11 cellular contexts compared by ENCODE assay signal in genomic region chrX:53186363-53186762, GRCh38. TPM values are rescaled to one million over a fixed set of nuclear protein-coding genes. Genes with fewer than 3 reads are reported as not detected.
A peak's percentile ranks its signal among the peaks of the same experiment; 100 is the strongest.
DNase-seq lines count a peak whose midpoint lies in the region; ATAC-seq lines count a peak whose summit lies in the region.
"Had no signal": no experiment of that assay in that cellular context is flagged by ENCODE, and none has a peak within 500 bp of the region (broad histone marks: within the 10 kb centered on the region; RNA-seq: fewer than 3 reads in every experiment).

No MANE protein-coding gene starts in this region.

- no peak overlapping the region for H3K4me3 ChIP-seq in aorta (ENCODE audit: low read length in 2 of 2)
- H3K4me3 ChIP-seq: transverse colon had no signal

- intact Hi-C loops in aorta (cut with DNase I) = no loop called here

- no peak overlapping the region for H3K27ac ChIP-seq in aorta (ENCODE audit: low read depth in 1 of 2, low read length in 2 of 2)
- H3K27ac ChIP-seq: transverse colon had no signal

- H3K27me3 ChIP-seq in aorta (ENCODE audit: control insufficient read depth in 1 of 2, insufficient read depth in 2 of 2, low read length in 1 of 2) = no peaks in the 10 kb centered on the region
- H3K27me3 ChIP-seq: transverse colon had no signal

- H3K27ac Mint-ChIP-seq in T-helper 17 cell = peak overlapping the region; percentile 72

- WGBS in aorta, 2 donors = 67 to 69% methylated on average over 2 of the region's 2 CpGs

- DNase-seq in activated naive CD4-positive, alpha-beta T cell treated with Interleukin-2 at 50 U/mL for 16 hours = peak; percentile 15
- DNase-seq in activated naive CD4-positive, alpha-beta T cell (lab: John Stamatoyannopoulos, UW) = no peak
- DNase-seq in T-helper 17 cell (no peak), iris pigment epithelial cell (ENCODE audit: low read depth) (peak; percentile 62), ecto neural progenitor cell (ENCODE audit: low spot score) (no peak), aorta (no peak)
- DNase-seq in stimulated activated naive CD8-positive, alpha-beta T cell treated with anti-CD3 and anti-CD28 coated beads, Interleukin-15, Interleukin-2, amounts not matched to agents 100 U/mL and 50 U/mL, for 24 hours = peak; percentile 16
- DNase-seq: NCI-H1105 treated with DMSO at 0.1 percent for 48 hours, NCI-H82, transverse colon had no signal

- no peaks in the 10 kb centered on the region for H3K36me3 Mint-ChIP-seq in T-helper 17 cell (ENCODE audit: low read depth)

- no peaks in the 10 kb centered on the region for H3K4me1 ChIP-seq in aorta (ENCODE audit: control insufficient read depth in 1 of 2, insufficient read depth in 2 of 2, low read length in 2 of 2)
- H3K4me1 ChIP-seq: transverse colon had no signal

- H3K4me3 Mint-ChIP-seq in T-helper 17 cell = no peak overlapping the region

- peak; percentile 18 for ATAC-seq in T-helper 17 cell
- ATAC-seq in stimulated activated naive CD8-positive, alpha-beta T cell treated with anti-CD3 and anti-CD28 coated beads, Interleukin-15, Interleukin-2, amounts not matched to agents 100 U/mL and 50 U/mL, for 24 hours = peak; percentile 82
- no peak for ATAC-seq in HG02981 (IDR thresholded peaks at IDR 0.05; ENCODE audit: unreplicated experiment)
- no peak for ATAC-seq in aorta (ENCODE audit: low FRiP score)

- H3K9me3 ChIP-seq in T-helper 17 cell (ENCODE audit: control insufficient read depth, low read length, poor library complexity, severe bottlenecking) (no peaks in the 10 kb centered on the region), aorta (ENCODE audit: control insufficient read depth, low read length) (no peaks in the 10 kb centered on the region)
- H3K9me3 ChIP-seq: transverse colon had no signal

- no peaks in the 10 kb centered on the region for H3K36me3 ChIP-seq in aorta (ENCODE audit: control insufficient read depth in 1 of 2, insufficient read depth in 2 of 2, low read length in 1 of 2)
- H3K36me3 ChIP-seq: transverse colon had no signal

- H3K4me1 Mint-ChIP-seq in T-helper 17 cell = no peaks in the 10 kb centered on the region

- no peaks in the 10 kb centered on the region for H3K27me3 Mint-ChIP-seq in T-helper 17 cell

RNA-seq across cellular contexts. Expression of gene KDM5C, which starts 38.6 kb away (rescaled TPM):
- total RNA-seq in T-helper 17 cell (100 to 1,000 TPM; 208 to 211 TPM), aorta (100 to 1,000 TPM in 1 of 2 donors, 10 to 100 TPM in 1; 78.7 to 118 TPM)
- 10 to 100 TPM; 14.0 to 37.1 TPM for polyA plus RNA-seq in aorta

Comparison
In these comparisons a context has a peak if more than half of its experiments do, and no peak if none do; other contexts are left out.
1. DNase-seq: peak in activated naive CD4-positive, alpha-beta T cell treated with Interleukin-2 at 50 U/mL for 16 hours (single experiment), iris pigment epithelial cell (single experiment) and stimulated activated naive CD8-positive, alpha-beta T cell treated with anti-CD3 and anti-CD28 coated beads, Interleukin-15, Interleukin-2, amounts not matched to agents 100 U/mL and 50 U/mL, for 24 hours (single experiment); none in activated naive CD4-positive, alpha-beta T cell (0 of 4), T-helper 17 cell (0 of 3), ecto neural progenitor cell (single experiment) and aorta (0 of 2).
2. ATAC-seq: peak in T-helper 17 cell (single experiment) and stimulated activated naive CD8-positive, alpha-beta T cell treated with anti-CD3 and anti-CD28 coated beads, Interleukin-15, Interleukin-2, amounts not matched to agents 100 U/mL and 50 U/mL, for 24 hours (single experiment); none in HG02981 (single experiment) and aorta (single experiment).